10 cellular contexts compared by ENCODE assay signal in genomic region chr20:17107127-17107526, GRCh38.
"Had no signal": no experiment of that assay in that cellular context is flagged by ENCODE, and none has a peak within 500 bp of the region (broad histone marks: within the 10 kb centered on the region; RNA-seq: fewer than 3 reads in every experiment).

No MANE protein-coding gene starts in this region.

- H3K9me3 Mint-ChIP-seq: H9 had no signal

- H3K4me1 Mint-ChIP-seq: IgD-negative memory B cell had no signal

- H2AFZ ChIP-seq: GM23248 had no signal

- H3K4me3 ChIP-seq: GM23248 had no signal

- ATAC-seq: HepG2 had no signal

- H3K9ac ChIP-seq: GM23248, KMS-11 had no signal

- FAIRE-seq: H54, HepG2 had no signal

- H3K4me2 ChIP-seq: KMS-11 had no signal

- H3K4me3 Mint-ChIP-seq: H9 had no signal

- H3K36me3 Mint-ChIP-seq: IgD-negative memory B cell had no signal

- H3K27me3 Mint-ChIP-seq: IgD-negative memory B cell had no signal

- H3K27ac Mint-ChIP-seq: H9, IgD-negative memory B cell had no signal

- H3K27ac ChIP-seq: GM23248, HL-60, KMS-11 had no signal

- DNase-seq: GM23248, GOT3, H9, HCEC 1CT, KBM-7 had no signal
